27 cellular contexts compared by ENCODE assay signal in genomic region chr15:39729500-39729899, GRCh38. TPM values are rescaled to one million over a fixed set of nuclear protein-coding genes. Genes with fewer than 3 reads are reported as not detected.
"Had no signal": no experiment of that assay in that cellular context is flagged by ENCODE, and none has a peak within 500 bp of the region (broad histone marks: within the 10 kb centered on the region; RNA-seq: fewer than 3 reads in every experiment).

No MANE protein-coding gene starts in this region.

- H3K9me3 ChIP-seq: esophagus squamous epithelium, gastrocnemius medialis, heart right ventricle, left lung, lower lobe of right lung, mucosa of descending colon had no signal

- H3K27me3 ChIP-seq: esophagus squamous epithelium, gastrocnemius medialis, heart right ventricle, left lung had no signal

- DNase-seq: cortex of kidney; effector CD8-positive, alpha-beta T cell; effector memory CD8-positive, alpha-beta T cell; endodermal cell; erythroblast; esophagus squamous epithelium; foreskin fibroblast; foreskin melanocyte; gastrocnemius medialis; glutamatergic neuron; head of caudate nucleus; heart right ventricle; hippocampal formation; left cardiac atrium; left lung; left ventricle myocardium superior; lower lobe of right lung; mucosa of descending colon; naive B cell; naive thymus-derived CD8-positive, alpha-beta T cell had no signal

- H3K27me3 Mint-ChIP-seq: dendritic cell treated with granulocyte-macrophage colony-stimulating factor and Interleukin-4, amounts not matched to agents 40 ng/mL and 50 ng/mL, for 4 days; effector memory CD8-positive, alpha-beta T cell had no signal

- H3K4me3 Mint-ChIP-seq: dendritic cell treated with granulocyte-macrophage colony-stimulating factor and Interleukin-4, amounts not matched to agents 40 ng/mL and 50 ng/mL, for 4 days; effector memory CD8-positive, alpha-beta T cell; endodermal cell; mesothelial cell of epicardium; naive thymus-derived CD8-positive, alpha-beta T cell had no signal

- FAIRE-seq: endometrium, islet of Langerhans had no signal

- H3K27ac ChIP-seq: epithelial cell of prostate, esophagus squamous epithelium, gastrocnemius medialis, heart right ventricle, left lung, lower lobe of right lung had no signal

- H3K36me3 Mint-ChIP-seq: mesothelial cell of epicardium; naive B cell; naive thymus-derived CD8-positive, alpha-beta T cell had no signal

- H3K27ac Mint-ChIP-seq: dendritic cell treated with granulocyte-macrophage colony-stimulating factor and Interleukin-4, amounts not matched to agents 40 ng/mL and 50 ng/mL, for 4 days; endodermal cell; mesothelial cell of epicardium; naive thymus-derived CD8-positive, alpha-beta T cell had no signal

- H3K4me1 ChIP-seq: esophagus squamous epithelium, gastrocnemius medialis, heart right ventricle, left lung, lower lobe of right lung had no signal

- ATAC-seq: effector memory CD8-positive, alpha-beta T cell; esophagus mucosa; gastrocnemius medialis; heart right ventricle; left cardiac atrium; left lung; left ventricle myocardium superior; lower lobe of right lung; mucosa of descending colon; naive thymus-derived CD8-positive, alpha-beta T cell had no signal

- H3K36me3 ChIP-seq: esophagus squamous epithelium, gastrocnemius medialis, heart right ventricle, left lung, lower lobe of right lung had no signal

- H3K9me3 Mint-ChIP-seq: dendritic cell treated with granulocyte-macrophage colony-stimulating factor and Interleukin-4, amounts not matched to agents 40 ng/mL and 50 ng/mL, for 4 days; effector memory CD8-positive, alpha-beta T cell; endodermal cell; naive thymus-derived CD8-positive, alpha-beta T cell had no signal

- H3K4me1 Mint-ChIP-seq: naive B cell; naive thymus-derived CD8-positive, alpha-beta T cell had no signal

- H3K4me3 ChIP-seq: esophagus squamous epithelium, gastrocnemius medialis, heart right ventricle, left lung, lower lobe of right lung, mucosa of descending colon had no signal

RNA-seq across cellular contexts. Expression of gene FSIP1, which starts 53.1 kb away (rescaled TPM):
- total RNA-seq: mesenteric fat pad had no signal
